In genomic region chr4:187004628-187005027, GRCh38 we compare ENCODE assay signal across 9 cellular contexts.
"Had no signal": no experiment of that assay in that cellular context is flagged by ENCODE, and none has a peak within 500 bp of the region (broad histone marks: within the 10 kb centered on the region; RNA-seq: fewer than 3 reads in every experiment).

No MANE protein-coding gene starts in this region.

- H3K4me3 ChIP-seq: GM23338 had no signal

- DNase-seq: H9, HCEC 1CT, HFFc6, KBM-7 had no signal

- H2AFZ ChIP-seq: GM23338 had no signal

- H3K4me2 ChIP-seq: GM23338 had no signal

- H3K4me3 Mint-ChIP-seq: GM23338, H9, HFFc6 had no signal

- H3K27ac Mint-ChIP-seq: GM23338, H9, HFFc6 had no signal

- FAIRE-seq: H1, H54, HepG2 had no signal

- H3K9me3 Mint-ChIP-seq: GM23338, H9, HFFc6 had no signal

- ATAC-seq: GM23338, HepG2 had no signal

- H3K27ac ChIP-seq: HL-60 had no signal
